7 cellular contexts compared by ENCODE assay signal in the genomic region with DNA sequence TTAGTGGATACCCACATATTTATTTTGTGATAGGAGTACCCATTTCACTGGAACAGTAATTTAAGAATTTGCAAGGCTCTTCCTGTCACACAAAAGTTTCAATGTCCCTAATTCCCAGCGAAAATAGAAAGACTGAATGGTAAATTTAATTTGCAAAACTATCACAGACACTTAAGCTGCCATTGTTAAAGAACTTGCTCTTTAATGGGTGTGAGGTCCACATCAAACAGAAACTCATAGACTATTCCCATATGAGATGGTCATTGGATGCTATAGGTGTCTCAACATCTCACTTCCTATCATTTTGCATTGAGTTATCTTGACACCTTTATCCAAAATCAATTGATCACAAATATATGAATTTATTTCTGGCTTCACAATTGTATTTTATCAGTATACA.
"Had no signal": no experiment of that assay in that cellular context is flagged by ENCODE, and none has a peak within 500 bp of the region (broad histone marks: within the 10 kb centered on the region; RNA-seq: fewer than 3 reads in every experiment).

No MANE protein-coding gene starts in this region.

- ATAC-seq: HepG2, K562 had no signal

- H3K27ac ChIP-seq: HL-60 had no signal

- H3K4me3 Mint-ChIP-seq: IgD-negative memory B cell had no signal

- H3K27ac Mint-ChIP-seq: IgD-negative memory B cell had no signal

- H3K27me3 Mint-ChIP-seq: IgD-negative memory B cell had no signal

- H3K36me3 Mint-ChIP-seq: IgD-negative memory B cell had no signal

- H3K4me3 ChIP-seq: K562 had no signal

- H3K4me1 Mint-ChIP-seq: IgD-negative memory B cell had no signal

- DNase-seq: IMR-90, KBM-7, KG1 had no signal
